In genomic region chr11:65280646-65281045, GRCh38 we compare ENCODE assay signal across 1 cellular context.
TF ChIP-seq lines count a peak whose summit lies in the region.

No MANE protein-coding gene starts in this region.

TF ChIP-seq in endothelial cell of umbilical vein, 7 proteins besides CTCF, POLR2A, EP300 and RAD21:
- TF ChIP-seq MAX (IDR thresholded peaks at IDR 0.05; ENCODE audit: insufficient read depth, insufficient read length) (no peak), EZH2 (IDR thresholded peaks at IDR 0.05; ENCODE audit: borderline replicate concordance, low read depth, low read length, severe bottlenecking) (no peak), GATA2 (IDR thresholded peaks at IDR 0.05; ENCODE audit: insufficient read depth, insufficient read length, low read depth, low read length) (no peak), JUN (IDR thresholded peaks at IDR 0.05; ENCODE audit: borderline replicate concordance, insufficient read depth, insufficient read length, low read depth) (no peak), MYC (IDR thresholded peaks at IDR 0.05; ENCODE audit: low read depth, low read length) (no peak), POLR2AphosphoS5 (IDR thresholded peaks at IDR 0.05; ENCODE audit: insufficient read depth, low read depth, low read length) (no peak), FOS (IDR thresholded peaks at IDR 0.05; ENCODE audit: borderline replicate concordance, insufficient read depth, low read length) (no peak)
